Comparison of ENCODE assay signal across 1 cellular context in the genomic region with DNA sequence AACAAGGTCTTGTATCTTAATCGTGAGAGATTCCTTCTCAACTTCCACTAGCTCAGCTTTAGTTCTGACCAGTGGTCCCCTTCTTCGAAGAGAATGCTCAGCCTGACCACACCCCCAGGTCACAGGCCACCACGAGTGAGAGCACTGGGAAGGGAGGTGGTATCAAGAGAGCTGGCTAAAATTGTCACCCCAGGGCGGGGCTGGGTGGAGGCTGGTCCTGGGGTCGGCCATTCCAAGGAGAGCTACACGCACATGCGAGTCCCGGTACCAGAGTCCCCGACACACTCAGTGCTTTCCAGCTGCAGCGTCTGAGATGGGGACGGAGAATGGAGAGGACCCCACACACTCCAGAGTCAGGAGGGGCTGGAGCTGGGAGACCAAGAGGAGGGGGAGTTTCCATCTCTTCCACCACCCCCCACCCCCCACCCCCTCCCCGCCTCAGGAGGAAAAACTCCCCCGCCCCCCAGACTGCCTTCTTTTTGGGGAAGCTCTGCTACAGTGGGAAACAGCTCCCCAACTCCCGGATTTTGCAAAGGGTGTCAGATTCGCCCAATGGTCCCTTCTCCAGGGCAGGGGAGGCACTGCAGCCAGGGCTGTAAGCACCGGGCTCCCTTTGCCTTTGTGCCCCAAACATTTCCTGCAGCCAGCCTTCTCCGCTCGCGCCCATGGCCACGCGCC.
TF ChIP-seq lines count a peak whose summit lies in the region.

No MANE protein-coding gene starts in this region.

TF ChIP-seq in WTC11, 78 proteins besides CTCF, POLR2A, EP300 and RAD21 (continued from another document):
- TF ChIP-seq ZNF425 (CRISPR knock-in tag; conservative IDR thresholded peaks at IDR 0.05): no peak
- TF ChIP-seq NFYB (CRISPR knock-in tag; conservative IDR thresholded peaks at IDR 0.05; ENCODE audit: low read depth): no peak
- no peak for TF ChIP-seq ZBTB43 (CRISPR knock-in tag; IDR thresholded peaks at IDR 0.05)
- TF ChIP-seq, protein P1, sequence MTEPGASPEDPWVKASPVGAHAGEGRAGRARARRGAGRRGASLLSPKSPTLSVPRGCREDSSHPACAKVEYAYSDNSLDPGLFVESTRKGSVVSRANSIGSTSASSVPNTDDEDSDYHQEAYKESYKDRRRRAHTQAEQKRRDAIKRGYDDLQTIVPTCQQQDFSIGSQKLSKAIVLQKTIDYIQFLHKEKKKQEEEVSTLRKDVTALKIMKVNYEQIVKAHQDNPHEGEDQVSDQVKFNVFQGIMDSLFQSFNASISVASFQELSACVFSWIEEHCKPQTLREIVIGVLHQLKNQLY (CRISPR knock-in tag; IDR thresholded peaks at IDR 0.05): no peak
- TF ChIP-seq E2F1 (CRISPR knock-in tag; IDR thresholded peaks at IDR 0.05): no peak
- TF ChIP-seq FOXK1 (CRISPR knock-in tag; IDR thresholded peaks at IDR 0.05): no peak
- no peak for TF ChIP-seq NR1H2 (CRISPR knock-in tag; IDR thresholded peaks at IDR 0.05)
- no peak for TF ChIP-seq NR3C1 (CRISPR knock-in tag; conservative IDR thresholded peaks at IDR 0.05; ENCODE audit: low read depth)
- TF ChIP-seq ATF6 (CRISPR knock-in tag; IDR thresholded peaks at IDR 0.05): no peak
- TF ChIP-seq, protein P2, sequence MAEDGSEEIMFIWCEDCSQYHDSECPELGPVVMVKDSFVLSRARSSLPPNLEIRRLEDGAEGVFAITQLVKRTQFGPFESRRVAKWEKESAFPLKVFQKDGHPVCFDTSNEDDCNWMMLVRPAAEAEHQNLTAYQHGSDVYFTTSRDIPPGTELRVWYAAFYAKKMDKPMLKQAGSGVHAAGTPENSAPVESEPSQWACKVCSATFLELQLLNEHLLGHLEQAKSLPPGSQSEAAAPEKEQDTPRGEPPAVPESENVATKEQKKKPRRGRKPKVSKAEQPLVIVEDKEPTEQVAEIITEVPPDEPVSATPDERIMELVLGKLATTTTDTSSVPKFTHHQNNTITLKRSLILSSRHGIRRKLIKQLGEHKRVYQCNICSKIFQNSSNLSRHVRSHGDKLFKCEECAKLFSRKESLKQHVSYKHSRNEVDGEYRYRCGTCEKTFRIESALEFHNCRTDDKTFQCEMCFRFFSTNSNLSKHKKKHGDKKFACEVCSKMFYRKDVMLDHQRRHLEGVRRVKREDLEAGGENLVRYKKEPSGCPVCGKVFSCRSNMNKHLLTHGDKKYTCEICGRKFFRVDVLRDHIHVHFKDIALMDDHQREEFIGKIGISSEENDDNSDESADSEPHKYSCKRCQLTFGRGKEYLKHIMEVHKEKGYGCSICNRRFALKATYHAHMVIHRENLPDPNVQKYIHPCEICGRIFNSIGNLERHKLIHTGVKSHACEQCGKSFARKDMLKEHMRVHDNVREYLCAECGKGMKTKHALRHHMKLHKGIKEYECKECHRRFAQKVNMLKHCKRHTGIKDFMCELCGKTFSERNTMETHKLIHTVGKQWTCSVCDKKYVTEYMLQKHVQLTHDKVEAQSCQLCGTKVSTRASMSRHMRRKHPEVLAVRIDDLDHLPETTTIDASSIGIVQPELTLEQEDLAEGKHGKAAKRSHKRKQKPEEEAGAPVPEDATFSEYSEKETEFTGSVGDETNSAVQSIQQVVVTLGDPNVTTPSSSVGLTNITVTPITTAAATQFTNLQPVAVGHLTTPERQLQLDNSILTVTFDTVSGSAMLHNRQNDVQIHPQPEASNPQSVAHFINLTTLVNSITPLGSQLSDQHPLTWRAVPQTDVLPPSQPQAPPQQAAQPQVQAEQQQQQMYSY (CRISPR knock-in tag; IDR thresholded peaks at IDR 0.05): no peak
- TF ChIP-seq, protein P3, sequence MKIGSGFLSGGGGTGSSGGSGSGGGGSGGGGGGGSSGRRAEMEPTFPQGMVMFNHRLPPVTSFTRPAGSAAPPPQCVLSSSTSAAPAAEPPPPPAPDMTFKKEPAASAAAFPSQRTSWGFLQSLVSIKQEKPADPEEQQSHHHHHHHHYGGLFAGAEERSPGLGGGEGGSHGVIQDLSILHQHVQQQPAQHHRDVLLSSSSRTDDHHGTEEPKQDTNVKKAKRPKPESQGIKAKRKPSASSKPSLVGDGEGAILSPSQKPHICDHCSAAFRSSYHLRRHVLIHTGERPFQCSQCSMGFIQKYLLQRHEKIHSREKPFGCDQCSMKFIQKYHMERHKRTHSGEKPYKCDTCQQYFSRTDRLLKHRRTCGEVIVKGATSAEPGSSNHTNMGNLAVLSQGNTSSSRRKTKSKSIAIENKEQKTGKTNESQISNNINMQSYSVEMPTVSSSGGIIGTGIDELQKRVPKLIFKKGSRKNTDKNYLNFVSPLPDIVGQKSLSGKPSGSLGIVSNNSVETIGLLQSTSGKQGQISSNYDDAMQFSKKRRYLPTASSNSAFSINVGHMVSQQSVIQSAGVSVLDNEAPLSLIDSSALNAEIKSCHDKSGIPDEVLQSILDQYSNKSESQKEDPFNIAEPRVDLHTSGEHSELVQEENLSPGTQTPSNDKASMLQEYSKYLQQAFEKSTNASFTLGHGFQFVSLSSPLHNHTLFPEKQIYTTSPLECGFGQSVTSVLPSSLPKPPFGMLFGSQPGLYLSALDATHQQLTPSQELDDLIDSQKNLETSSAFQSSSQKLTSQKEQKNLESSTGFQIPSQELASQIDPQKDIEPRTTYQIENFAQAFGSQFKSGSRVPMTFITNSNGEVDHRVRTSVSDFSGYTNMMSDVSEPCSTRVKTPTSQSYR (CRISPR knock-in tag; IDR thresholded peaks at IDR 0.05): no peak
- TF ChIP-seq ZNF263 (CRISPR knock-in tag; IDR thresholded peaks at IDR 0.05; ENCODE audit: low read depth): no peak
- TF ChIP-seq TCF7 (CRISPR knock-in tag; IDR thresholded peaks at IDR 0.05; ENCODE audit: low read depth): no peak
- no peak for TF ChIP-seq E2F4 (CRISPR knock-in tag; IDR thresholded peaks at IDR 0.05; ENCODE audit: borderline replicate concordance, low read depth)
- no peak for TF ChIP-seq SP1 (CRISPR knock-in tag; conservative IDR thresholded peaks at IDR 0.05)
- TF ChIP-seq AR (CRISPR knock-in tag; IDR thresholded peaks at IDR 0.05): no peak
